11 cellular contexts compared by ENCODE assay signal in the genomic region with DNA sequence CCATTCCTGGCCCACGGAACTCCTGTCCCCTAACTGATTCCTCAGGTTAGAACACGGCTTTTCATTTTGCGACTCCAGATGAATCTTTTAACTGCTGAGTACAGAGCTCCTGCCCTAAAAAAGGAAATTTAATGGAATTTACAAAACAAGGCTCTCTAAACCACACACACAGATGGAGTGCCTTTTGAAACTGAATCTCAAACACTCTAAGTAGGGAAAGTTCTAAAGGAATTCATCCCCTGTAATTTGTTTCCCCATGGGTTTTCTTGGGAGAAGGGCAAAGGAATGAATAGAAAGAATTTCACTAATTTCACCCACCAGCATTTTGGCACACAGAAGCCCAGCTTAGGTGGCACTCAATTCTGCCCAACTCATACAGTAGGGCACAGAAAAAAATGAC.
DNase-seq lines count a peak whose midpoint lies in the region; ATAC-seq and TF ChIP-seq lines count a peak whose summit lies in the region.
"Had no signal": no experiment of that assay in that cellular context is flagged by ENCODE, and none has a peak within 500 bp of the region (broad histone marks: within the 10 kb centered on the region; RNA-seq: fewer than 3 reads in every experiment).

No MANE protein-coding gene starts in this region.

- peak overlapping the region; percentile 73 to 85 for H3K27ac ChIP-seq in right atrium auricular region
- peak overlapping the region; percentile 74 to 86 for H3K27ac ChIP-seq in coronary artery

- peaks cover 3% of the 10 kb centered on the region for H3K27me3 Mint-ChIP-seq in nephron progenitor cell (ENCODE audit: low read depth, poor library complexity)

- H3K27me3 ChIP-seq in right atrium auricular region = no peaks in the 10 kb centered on the region

- H3K27ac Mint-ChIP-seq in nephron progenitor cell = peak overlapping the region; percentile 96

- H3K36me3 Mint-ChIP-seq in nephron progenitor cell (ENCODE audit: low read depth) = peaks cover 51% of the 10 kb centered on the region

- DNase-seq in right atrium auricular region (ENCODE audit: low spot score) (no peak), cardiac septum (ENCODE audit: low spot score) (no peak), coronary artery (ENCODE audit: low spot score) (no peak), nephron progenitor cell (no peak), OCI-M2 (lab: John Stamatoyannopoulos, UW; ENCODE audit: unreplicated experiment) (no peak)
- DNase-seq in activated CD4-positive, CD25-positive, alpha-beta regulatory T cell treated with anti-CD3 and anti-CD28 coated beads, Interleukin-2, amount 50 U/mL, for 72 hours = no peak
- DNase-seq: activated CD4-positive, CD25-positive, alpha-beta regulatory T cell; Calu3; NCI-H2107 had no signal

- intact Hi-C loops in cardiac septum (cut with DNase I) = loop anchor here (5.0 kb wide), 2 partner anchors 46 to 116 kb away; a partner anchor contains a TSS

- no peaks in the 10 kb centered on the region for H3K9me3 ChIP-seq in right atrium auricular region

- no peak overlapping the region for H3K4me3 Mint-ChIP-seq in nephron progenitor cell

- TF ChIP-seq CTCF in right atrium auricular region (IDR thresholded peaks at IDR 0.05) (no peak), coronary artery (IDR thresholded peaks at IDR 0.05) (no peak), nephron progenitor cell (IDR thresholded peaks at IDR 0.05) (no peak)

- ATAC-seq in GM19463 (IDR thresholded peaks at IDR 0.05; ENCODE audit: unreplicated experiment) = no peak
- no peak for ATAC-seq in HG03039 (IDR thresholded peaks at IDR 0.05; ENCODE audit: unreplicated experiment)

- H3K4me1 ChIP-seq in right atrium auricular region = peaks cover 0 to 22% of the 10 kb centered on the region in 2 donors

- H3K4me3 ChIP-seq in right atrium auricular region (no peak overlapping the region), coronary artery (peak overlapping the region; percentile 22)

- no peaks in the 10 kb centered on the region for H3K9me3 Mint-ChIP-seq in nephron progenitor cell

- peaks cover 63% of the 10 kb centered on the region for H3K4me1 Mint-ChIP-seq in nephron progenitor cell

- H3K36me3 ChIP-seq in right atrium auricular region = no peaks in the 10 kb centered on the region
